18 cellular contexts compared by ENCODE assay signal in the genomic region with DNA sequence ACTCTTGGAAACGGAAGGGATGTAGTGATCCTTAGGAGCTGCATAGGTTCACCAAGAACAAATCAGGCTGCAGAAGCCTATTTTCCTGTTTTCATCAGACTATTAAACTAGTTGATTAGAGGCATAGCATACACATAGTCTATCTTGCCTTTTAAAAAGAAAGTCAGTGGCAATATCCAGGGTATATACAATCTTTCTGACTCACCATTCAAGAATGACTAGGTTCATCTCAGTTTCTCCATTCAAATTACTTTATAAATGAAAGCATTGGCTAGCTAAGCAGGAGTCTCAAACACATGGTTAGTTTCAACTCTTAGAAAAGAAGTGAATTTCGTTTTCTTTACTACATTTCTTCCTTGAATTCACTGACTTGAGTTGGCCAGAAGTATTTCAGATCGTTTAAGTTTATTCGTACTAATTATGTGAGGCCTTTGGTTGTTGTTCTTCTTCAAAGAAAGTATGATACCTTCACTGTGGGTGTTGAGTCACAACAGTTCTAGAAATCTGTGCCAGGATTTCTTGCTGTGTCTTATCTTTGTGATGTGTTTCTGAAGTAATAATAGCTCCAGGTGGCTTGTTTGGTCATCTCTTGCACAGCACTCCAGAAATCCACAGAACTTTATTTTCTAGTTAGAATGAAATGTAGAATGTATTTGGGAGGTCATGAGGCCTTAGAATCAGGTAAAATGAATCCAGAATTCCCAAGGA.
DNase-seq lines count a peak whose midpoint lies in the region; TF ChIP-seq lines count a peak whose summit lies in the region.
"Had no signal": no experiment of that assay in that cellular context is flagged by ENCODE, and none has a peak within 500 bp of the region (broad histone marks: within the 10 kb centered on the region; RNA-seq: fewer than 3 reads in every experiment).

No MANE protein-coding gene starts in this region.

- in situ Hi-C loops in astrocyte of the spinal cord (cut with HindIII; ENCODE audit: low sequenced_read_pairs) = no loop called here

- H3K4me3 ChIP-seq in GM12865 (ENCODE audit: low read depth, low read length) (no peak overlapping the region), astrocyte of the spinal cord (ENCODE audit: low read depth, low read length) (no peak overlapping the region), fibroblast of pulmonary artery (replicated peaks; ENCODE audit: low read depth, low read length) (no peak overlapping the region)

- TF ChIP-seq CTCF in GM12865 (IDR thresholded peaks at IDR 0.05; ENCODE audit: insufficient read depth, low read depth, low read length, missing control alignments) (no peak), astrocyte of the spinal cord (IDR thresholded peaks at IDR 0.05; ENCODE audit: low read depth, low read length) (no peak), fibroblast of pulmonary artery (IDR thresholded peaks at IDR 0.05; ENCODE audit: low read length, missing control alignments) (no peak)

- peak; percentile 0 for DNase-seq in GM12865 (ENCODE audit: low read depth)
- peak; percentile 38 for DNase-seq in HT1080 (ENCODE audit: low read depth)
- DNase-seq in astrocyte of the spinal cord (ENCODE audit: low read depth, low spot score) = peak; percentile 3
- peak; percentile 32 for DNase-seq in fibroblast of pulmonary artery (ENCODE audit: low read depth)
- DNase-seq in central memory CD4-positive, alpha-beta T cell = no peak
- DNase-seq in SIG-M5 treated with dmso at 0.1 percent for 504 hours (lab: John Stamatoyannopoulos, UW; ENCODE audit: unreplicated experiment) = no peak
- DNase-seq in activated gamma-delta T cell (lab: John Stamatoyannopoulos, UW) = no peak
- no peak for DNase-seq in amygdala (lab: John Stamatoyannopoulos, UW)
- DNase-seq: ACHN; C1 segment of cervical spinal cord; CD8-positive, alpha-beta memory T cell; H9; NCI-H1092 treated with DMSO at 0.1 percent for 48 hours; NCI-H1694; NCI-H2081 treated with DMSO at 0.1 percent for 48 hours; NCI-H748 treated with DMSO at 0.1 percent for 48 hours; SHP77; SK-N-SH had no signal

Comparison
In these comparisons a context has a peak if more than half of its experiments do, and no peak if none do; other contexts are left out.
1. DNase-seq: peak in GM12865 (single experiment), HT1080 (single experiment), astrocyte of the spinal cord (single experiment) and fibroblast of pulmonary artery (single experiment); none in central memory CD4-positive, alpha-beta T cell (single experiment), SIG-M5 treated with dmso at 0.1 percent for 504 hours (single experiment), activated gamma-delta T cell (single experiment) and amygdala (0 of 56).